8 cellular contexts compared by ENCODE assay signal in genomic region chr12:26523708-26524150, GRCh38.
DNase-seq lines count a peak whose midpoint lies in the region; ATAC-seq and TF ChIP-seq lines count a peak whose summit lies in the region.

No MANE protein-coding gene starts in this region.

- WGBS in adrenal gland, 4 donors: 0 to 17% (median 16%) methylated on average over 9 of the region's 9 CpGs

- peaks cover 7 to 9% of the 10 kb centered on the region in 2 donors for H3K4me1 ChIP-seq in adrenal gland (replicated peaks in 1 of 2)
- peaks cover 0 to 10% of the 10 kb centered on the region in 2 donors for H3K4me1 ChIP-seq in gastrocnemius medialis
- H3K4me1 ChIP-seq in SJCRH30: peaks cover under 1% of the 10 kb centered on the region; the same call in 1 of the 2 replicates

- TF ChIP-seq CTCF in adrenal gland (IDR thresholded peaks at IDR 0.05) (peak in 4 of 6 experiments; percentile 20 to 57 (median 44)), gastrocnemius medialis (IDR thresholded peaks at IDR 0.05 in 4 of 5, conservative IDR thresholded peaks at IDR 0.05 in 1 of 5) (peak in 2 of 5 experiments; percentile 11 to 14)

- peak; percentile 100 for ATAC-seq in left ventricle myocardium superior
- ATAC-seq in gastrocnemius medialis: peak; percentile 100
- ATAC-seq in HG02852 (IDR thresholded peaks at IDR 0.05; ENCODE audit: unreplicated experiment): no peak

- no peak overlapping the region for H3K4me3 ChIP-seq in adrenal gland
- H3K4me3 ChIP-seq in gastrocnemius medialis: no peak overlapping the region
- H3K4me3 ChIP-seq in SJCRH30: no peak overlapping the region

- in situ Hi-C loops in gastrocnemius medialis (cut with MboI; ENCODE audit: low sequenced_read_pairs in 4 of 4): loop anchor here in 1 of 4 donors (10.0 kb wide), 1 partner anchor 409 kb away; no protein-coding TSS in a partner anchor

- intact Hi-C loops in adrenal gland (cut with DNase I): loop anchor here in 1 of 2 donors (10.0 kb wide), 1 partner anchor 429 kb away; no protein-coding TSS in a partner anchor
- intact Hi-C loops in left ventricle myocardium superior (cut with micrococcal nuclease): loop anchor here (10.0 kb wide), 1 partner anchor 409 kb away; no protein-coding TSS in a partner anchor
- intact Hi-C loops in gastrocnemius medialis (cut with DNase I; ENCODE audit: low total_unique reads): loop anchor here (2.0 to 5.0 kb wide), 2 partner anchors 403 to 426 kb away; no protein-coding TSS in a partner anchor

- H3K9me3 ChIP-seq in adrenal gland (replicated peaks in 1 of 3) (peaks cover 0 to 11% (median 0%) of the 10 kb centered on the region in 3 donors), gastrocnemius medialis (no peaks in the 10 kb centered on the region), SJCRH30 (replicated peaks) (peaks cover 7% of the 10 kb centered on the region; the same call in 1 of the 2 replicates)

- DNase-seq in HPDE6-E6E7 (ENCODE audit: extremely low spot score) (peak; percentile 39), adrenal gland (peak; percentile 92 to 99 (median 98)), left ventricle myocardium superior (peak; percentile 87), gastrocnemius medialis (peak; percentile 88 to 95), SJCRH30 (no peak), activated gamma-delta T cell (lab: John Stamatoyannopoulos, UW) (no peak)
- no peak for DNase-seq in activated CD8-positive, alpha-beta memory T cell treated with anti-CD3 and anti-CD28 coated beads, Interleukin-2, amount 50 U/mL, for 4 hours

- peak in 1 of 2 donors; percentile 53 for TF ChIP-seq POLR2A in adrenal gland (IDR thresholded peaks at IDR 0.05)
- no peak for TF ChIP-seq POLR2A in gastrocnemius medialis (IDR thresholded peaks at IDR 0.05)

- H3K27me3 ChIP-seq in adrenal gland (no peaks in the 10 kb centered on the region), gastrocnemius medialis (no peaks in the 10 kb centered on the region), SJCRH30 (no peaks in the 10 kb centered on the region)

- H3K27ac ChIP-seq in adrenal gland: peak overlapping the region; percentile 66 to 86 (median 71)
- H3K27ac ChIP-seq in gastrocnemius medialis: peak overlapping the region; percentile 64 to 77 (median 66)
- H3K27ac ChIP-seq in SJCRH30: no peak overlapping the region

- no peaks in the 10 kb centered on the region for H3K36me3 ChIP-seq in adrenal gland (replicated peaks in 1 of 2)
- no peaks in the 10 kb centered on the region for H3K36me3 ChIP-seq in gastrocnemius medialis
- no peaks in the 10 kb centered on the region for H3K36me3 ChIP-seq in SJCRH30

Comparison
In these comparisons a context has a peak if more than half of its experiments do, and no peak if none do; other contexts are left out.
1. DNase-seq: peak in HPDE6-E6E7 (single experiment), adrenal gland (7 of 7), left ventricle myocardium superior (single experiment) and gastrocnemius medialis (2 of 2); none in activated CD8-positive, alpha-beta memory T cell treated with anti-CD3 and anti-CD28 coated beads, Interleukin-2, amount 50 U/mL, for 4 hours (single experiment), SJCRH30 (0 of 2) and activated gamma-delta T cell (single experiment).